ENCODE assay signal across 15 cellular contexts in the genomic region with DNA sequence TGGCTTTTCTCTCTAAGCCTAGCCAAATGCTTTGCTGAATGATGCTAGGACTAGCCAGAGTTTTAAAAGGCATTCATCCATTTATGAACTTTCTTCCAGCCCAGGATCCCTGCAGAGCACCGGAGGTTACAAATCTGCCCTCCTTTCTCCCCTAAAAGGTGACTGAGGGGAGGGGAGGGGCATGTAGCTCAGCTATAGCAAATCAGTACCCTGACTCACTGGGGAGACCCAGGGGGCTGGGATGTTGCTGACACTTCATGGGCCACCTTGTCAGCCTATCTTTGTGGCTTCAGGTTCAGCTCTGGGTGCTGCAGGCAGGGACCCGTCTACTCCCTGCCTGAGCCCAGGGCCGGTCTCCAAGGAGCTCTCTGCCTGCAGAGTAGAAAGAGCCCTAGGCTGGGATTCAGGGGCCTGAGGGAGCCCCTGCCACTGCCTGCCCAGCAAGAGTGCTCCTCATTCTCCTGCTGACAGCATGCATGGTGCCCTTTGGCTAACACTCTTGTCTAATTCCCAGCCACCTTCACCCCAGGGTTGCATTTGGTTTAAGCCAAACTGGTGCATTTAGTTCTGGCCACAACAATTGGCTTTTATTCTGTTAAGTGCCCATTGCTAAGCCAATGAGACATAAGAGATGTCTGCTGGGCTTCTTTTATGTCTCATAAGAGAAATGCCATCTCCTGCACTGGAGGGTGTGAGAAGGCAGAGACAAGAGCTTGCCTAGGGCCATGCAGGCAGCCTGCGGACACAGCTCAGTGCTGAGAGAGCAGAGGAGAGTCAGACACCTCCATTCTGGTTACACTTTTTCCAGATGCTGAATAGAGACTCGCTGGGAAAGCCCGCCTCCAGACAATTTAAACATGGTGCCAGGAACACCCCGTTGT. TPM values are rescaled to one million over a fixed set of nuclear protein-coding genes. Genes with fewer than 3 reads are reported as not detected.
A peak's percentile ranks its signal among the peaks of the same experiment; 100 is the strongest.
DNase-seq lines count a peak whose midpoint lies in the region; FAIRE-seq and TF ChIP-seq lines count a peak whose summit lies in the region.
"Had no signal": no experiment of that assay in that cellular context is flagged by ENCODE, and none has a peak within 500 bp of the region (broad histone marks: within the 10 kb centered on the region; RNA-seq: fewer than 3 reads in every experiment).

No MANE protein-coding gene starts in this region.

- no peak for FAIRE-seq in astrocyte (lab: Jason Lieb, UNC)
- FAIRE-seq: GM12892 had no signal

- H3K9me3 Mint-ChIP-seq in Caco-2 (ENCODE audit: unreplicated experiment) (no peaks in the 10 kb centered on the region), astrocyte (ENCODE audit: unreplicated experiment) (peaks cover 3% of the 10 kb centered on the region), nephron progenitor cell (peaks cover 9% of the 10 kb centered on the region)
- H3K9me3 Mint-ChIP-seq: activated T-cell treated with anti-CD3 and anti-CD28 coated beads, Interleukin-2, amount 50 U/mL, for 4 hours had no signal

- BruUV-seq in Caco-2 (replicated peaks; lab: Mats Ljungman, UMichigan) = no TSS peak

- intact Hi-C loops in Caco-2 (cut with micrococcal nuclease; ENCODE audit: unreplicated experiment) = no loop called here

- TF ChIP-seq CTCF in Caco-2 (IDR thresholded peaks at IDR 0.05; ENCODE audit: insufficient read depth in 1 of 2, low read depth in 1 of 2, low read length in 1 of 2, severe bottlenecking in 1 of 2, unreplicated experiment in 1 of 2) (no peak), astrocyte (IDR thresholded peaks at IDR 0.05; ENCODE audit: insufficient read depth, low read depth, low read length) (no peak), nephron progenitor cell (IDR thresholded peaks at IDR 0.05) (no peak)

- H3K9ac ChIP-seq in astrocyte (ENCODE audit: low read length) = no peak overlapping the region

- POLR2A ChIA-PET in Caco-2 (lab: Charles Lee) = interaction anchor here (1.7 kb wide), 1 partner anchor 12 kb away, joined by 8 read pairs; a partner anchor contains a TSS

- peak overlapping the region; percentile 46 for H3K4me2 ChIP-seq in astrocyte (ENCODE audit: low read length)

- H3K4me1 ChIP-seq in Caco-2 = peaks cover 22% of the 10 kb centered on the region
- peaks cover 15% of the 10 kb centered on the region for H3K4me1 ChIP-seq in astrocyte (ENCODE audit: insufficient read depth, low read length)
- H3K4me1 ChIP-seq: colonic mucosa had no signal

- no peak overlapping the region for H3K4me3 ChIP-seq in Caco-2 (ENCODE audit: low read depth, low read length)
- H3K4me3 ChIP-seq in astrocyte (ENCODE audit: insufficient read depth, low read depth, low read length) = no peak overlapping the region
- H3K4me3 ChIP-seq: colonic mucosa, esophagus muscularis mucosa had no signal

- H3K4me1 Mint-ChIP-seq in Caco-2 (ENCODE audit: low read depth, unreplicated experiment) (no peaks in the 10 kb centered on the region), astrocyte (ENCODE audit: low read depth, unreplicated experiment) (peaks cover 19% of the 10 kb centered on the region), nephron progenitor cell (peaks cover 36% of the 10 kb centered on the region)

- peaks cover 38% of the 10 kb centered on the region for H3K79me2 ChIP-seq in astrocyte (ENCODE audit: insufficient read depth, low read length)

- peaks cover 2% of the 10 kb centered on the region for H4K20me1 ChIP-seq in astrocyte (ENCODE audit: insufficient read depth, low read length)

- H3K27me3 ChIP-seq in Caco-2 (replicated peaks; ENCODE audit: control insufficient read depth, insufficient read depth, low read length) (no peaks in the 10 kb centered on the region), astrocyte (ENCODE audit: insufficient read depth, low read length) (no peaks in the 10 kb centered on the region)
- H3K27me3 ChIP-seq: colonic mucosa, esophagus muscularis mucosa had no signal

- DNase-seq in Caco-2 (no peak), NCI-H146 (lab: John Stamatoyannopoulos, UW) (peak; percentile 63), astrocyte (ENCODE audit: low read depth) (no peak), nephron progenitor cell (no peak), superior temporal gyrus (ENCODE audit: extremely low spot score) (no peak), globus pallidus (ENCODE audit: low spot score) (no peak), NCI-H510A treated with DMSO at 0.1 percent for 48 hours (lab: John Stamatoyannopoulos, UW) (no peak)
- DNase-seq: activated T-cell treated with anti-CD3 and anti-CD28 coated beads, Interleukin-2, amount 50 U/mL, for 4 hours; amygdala; colonic mucosa; naive thymus-derived CD4-positive, alpha-beta T cell; NCI-H446; retina had no signal

- peak overlapping the region; percentile 49 for H3K4me3 Mint-ChIP-seq in Caco-2 (ENCODE audit: unreplicated experiment)
- no peak overlapping the region for H3K4me3 Mint-ChIP-seq in astrocyte (ENCODE audit: unreplicated experiment)
- no peak overlapping the region for H3K4me3 Mint-ChIP-seq in nephron progenitor cell
- H3K4me3 Mint-ChIP-seq: activated T-cell treated with anti-CD3 and anti-CD28 coated beads, Interleukin-2, amount 50 U/mL, for 4 hours; naive thymus-derived CD4-positive, alpha-beta T cell had no signal

- H3K36me3 ChIP-seq in Caco-2 (ENCODE audit: control insufficient read depth, insufficient read depth, low read length) (no peaks in the 10 kb centered on the region), astrocyte (ENCODE audit: insufficient read depth, low read length) (no peaks in the 10 kb centered on the region)
- H3K36me3 ChIP-seq: colonic mucosa had no signal

- CTCF ChIA-PET in Caco-2 (lab: Charles Lee) = no interaction called here

- H3K36me3 Mint-ChIP-seq in Caco-2 (ENCODE audit: insufficient read depth, unreplicated experiment) (peaks cover 6% of the 10 kb centered on the region), astrocyte (ENCODE audit: low read depth, unreplicated experiment) (peaks cover 13% of the 10 kb centered on the region), nephron progenitor cell (ENCODE audit: low read depth) (peaks cover 39% of the 10 kb centered on the region)

- no peak overlapping the region for H3K27ac ChIP-seq in astrocyte (ENCODE audit: low read depth, low read length)
- H3K27ac ChIP-seq: colonic mucosa, esophagus muscularis mucosa had no signal

- no peaks in the 10 kb centered on the region for H3K9me3 ChIP-seq in Caco-2
- H3K9me3 ChIP-seq in astrocyte (ENCODE audit: insufficient read depth, low read depth, low read length) = no peaks in the 10 kb centered on the region
- H3K9me3 ChIP-seq: colonic mucosa, esophagus muscularis mucosa had no signal

- H3K27ac Mint-ChIP-seq in Caco-2 (ENCODE audit: unreplicated experiment) (peak overlapping the region; percentile 64), astrocyte (ENCODE audit: unreplicated experiment) (peak overlapping the region; percentile 96), nephron progenitor cell (peak overlapping the region; percentile 92)

- H3K27me3 Mint-ChIP-seq in Caco-2 (ENCODE audit: insufficient read depth, unreplicated experiment) = no peaks in the 10 kb centered on the region
- no peaks in the 10 kb centered on the region for H3K27me3 Mint-ChIP-seq in astrocyte (ENCODE audit: low read depth, unreplicated experiment)
- peaks cover 4% of the 10 kb centered on the region for H3K27me3 Mint-ChIP-seq in nephron progenitor cell (ENCODE audit: low read depth, poor library complexity)
- H3K27me3 Mint-ChIP-seq: naive thymus-derived CD4-positive, alpha-beta T cell had no signal

- H2AFZ ChIP-seq in astrocyte (ENCODE audit: low read depth, low read length) = no peak overlapping the region

RNA-seq across cellular contexts. Expression of a gene that starts 11.9 kb away (rescaled TPM):
- total RNA-seq in Caco-2 (2022) = 74.6 and 77.7 TPM in 2 replicates
- 141 and 142 TPM in 2 replicates for total RNA-seq in astrocyte

RNA-seq across cellular contexts. Expression of a gene that starts 41.3 kb away (rescaled TPM):
- total RNA-seq in Caco-2 (2022) = not detected in 2 replicates
- not detected in 2 replicates for total RNA-seq in astrocyte
- total RNA-seq: activated T-cell treated with anti-CD3 and anti-CD28 coated beads, Interleukin-2, amount 50 U/mL, for 4 hours; colonic mucosa; naive thymus-derived CD4-positive, alpha-beta T cell had no signal
